In the genomic region with DNA sequence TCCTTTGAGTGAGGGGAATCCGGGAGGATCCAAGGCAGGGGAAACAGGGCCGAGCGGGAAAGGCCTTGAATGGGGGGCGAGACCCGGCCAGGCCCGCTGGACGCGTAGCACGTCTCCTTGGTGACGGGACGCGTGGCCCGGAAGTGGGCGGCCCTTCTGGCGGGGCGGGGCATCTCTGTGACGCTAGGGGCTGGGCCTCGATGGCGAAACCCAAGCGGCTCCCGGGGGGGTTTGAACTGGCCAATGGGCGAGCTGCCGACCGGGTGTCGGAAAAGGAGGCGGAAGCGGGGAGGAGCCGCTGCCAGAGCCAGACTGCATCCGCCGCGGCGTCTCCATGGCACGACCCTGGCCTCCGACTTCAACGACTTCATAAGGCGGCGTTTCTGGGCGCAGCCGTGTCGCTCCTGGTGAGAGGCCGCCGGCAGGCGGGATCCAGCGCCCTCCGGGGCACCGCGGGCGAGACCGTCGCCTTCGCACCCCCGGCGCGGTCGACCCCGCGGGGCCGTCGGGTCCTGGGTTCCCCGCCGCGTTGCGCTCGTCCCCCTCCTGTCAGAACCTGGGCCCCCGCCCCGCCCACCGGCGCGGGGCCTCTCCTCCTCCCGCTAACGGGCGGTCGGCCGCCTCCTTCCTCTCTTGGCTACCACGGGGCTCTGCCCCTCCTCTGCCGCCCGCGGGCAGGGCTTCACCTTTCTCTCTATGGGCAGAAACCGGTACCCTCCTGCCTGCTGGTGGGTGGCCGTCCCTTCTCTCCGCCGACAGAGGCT, we compare ENCODE assay signal across 1 cellular context.
A peak's percentile ranks its signal among the peaks of the same experiment; 100 is the strongest.
TF ChIP-seq lines count a peak whose summit lies in the region.

A gene (plus strand): TSS at position 158 of the 764 bp plus-strand sequence. CDS start 86 bp downstream, at position 244.

TF ChIP-seq in HepG2, 621 proteins besides CTCF, POLR2A, EP300 and RAD21 (continued from another document and continues in another):
- TF ChIP-seq, protein P1, sequence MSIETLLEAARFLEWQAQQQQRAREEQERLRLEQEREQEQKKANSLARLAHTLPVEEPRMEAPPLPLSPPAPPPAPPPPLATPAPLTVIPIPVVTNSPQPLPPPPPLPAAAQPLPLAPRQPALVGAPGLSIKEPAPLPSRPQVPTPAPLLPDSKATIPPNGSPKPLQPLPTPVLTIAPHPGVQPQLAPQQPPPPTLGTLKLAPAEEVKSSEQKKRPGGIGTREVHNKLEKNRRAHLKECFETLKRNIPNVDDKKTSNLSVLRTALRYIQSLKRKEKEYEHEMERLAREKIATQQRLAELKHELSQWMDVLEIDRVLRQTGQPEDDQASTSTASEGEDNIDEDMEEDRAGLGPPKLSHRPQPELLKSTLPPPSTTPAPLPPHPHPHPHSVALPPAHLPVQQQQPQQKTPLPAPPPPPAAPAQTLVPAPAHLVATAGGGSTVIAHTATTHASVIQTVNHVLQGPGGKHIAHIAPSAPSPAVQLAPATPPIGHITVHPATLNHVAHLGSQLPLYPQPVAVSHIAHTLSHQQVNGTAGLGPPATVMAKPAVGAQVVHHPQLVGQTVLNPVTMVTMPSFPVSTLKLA (IDR thresholded peaks at IDR 0.05) = peak; percentile 91
- no peak for TF ChIP-seq ZNF567 (CRISPR knock-in tag; IDR thresholded peaks at IDR 0.05; ENCODE audit: borderline replicate concordance)
- peak; percentile 98 for TF ChIP-seq SP4 (CRISPR knock-in tag; IDR thresholded peaks at IDR 0.05)
- peak; percentile 32; the same call in 1 of the 2 replicates for TF ChIP-seq YEATS4 (CRISPR knock-in tag; IDR thresholded peaks at IDR 0.05; ENCODE audit: borderline replicate concordance)
- TF ChIP-seq, protein P2, sequence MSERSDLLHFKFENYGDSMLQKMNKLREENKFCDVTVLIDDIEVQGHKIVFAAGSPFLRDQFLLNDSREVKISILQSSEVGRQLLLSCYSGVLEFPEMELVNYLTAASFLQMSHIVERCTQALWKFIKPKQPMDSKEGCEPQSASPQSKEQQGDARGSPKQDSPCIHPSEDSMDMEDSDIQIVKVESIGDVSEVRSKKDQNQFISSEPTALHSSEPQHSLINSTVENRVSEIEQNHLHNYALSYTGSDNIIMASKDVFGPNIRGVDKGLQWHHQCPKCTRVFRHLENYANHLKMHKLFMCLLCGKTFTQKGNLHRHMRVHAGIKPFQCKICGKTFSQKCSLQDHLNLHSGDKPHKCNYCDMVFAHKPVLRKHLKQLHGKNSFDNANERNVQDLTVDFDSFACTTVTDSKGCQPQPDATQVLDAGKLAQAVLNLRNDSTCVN (CRISPR knock-in tag; IDR thresholded peaks at IDR 0.05; ENCODE audit: borderline replicate concordance) = 0 out of 2 replicates have a peak, but pooled peaks have one; percentile 30
- TF ChIP-seq, protein P3, sequence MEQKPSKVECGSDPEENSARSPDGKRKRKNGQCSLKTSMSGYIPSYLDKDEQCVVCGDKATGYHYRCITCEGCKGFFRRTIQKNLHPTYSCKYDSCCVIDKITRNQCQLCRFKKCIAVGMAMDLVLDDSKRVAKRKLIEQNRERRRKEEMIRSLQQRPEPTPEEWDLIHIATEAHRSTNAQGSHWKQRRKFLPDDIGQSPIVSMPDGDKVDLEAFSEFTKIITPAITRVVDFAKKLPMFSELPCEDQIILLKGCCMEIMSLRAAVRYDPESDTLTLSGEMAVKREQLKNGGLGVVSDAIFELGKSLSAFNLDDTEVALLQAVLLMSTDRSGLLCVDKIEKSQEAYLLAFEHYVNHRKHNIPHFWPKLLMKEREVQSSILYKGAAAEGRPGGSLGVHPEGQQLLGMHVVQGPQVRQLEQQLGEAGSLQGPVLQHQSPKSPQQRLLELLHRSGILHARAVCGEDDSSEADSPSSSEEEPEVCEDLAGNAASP (CRISPR knock-in tag; IDR thresholded peaks at IDR 0.05; ENCODE audit: borderline replicate concordance) = no peak
- TF ChIP-seq ZNF75D (CRISPR knock-in tag; IDR thresholded peaks at IDR 0.05; ENCODE audit: borderline replicate concordance) = no peak; the same call in 1 of the 2 replicates
- TF ChIP-seq ZNF672 (CRISPR knock-in tag; IDR thresholded peaks at IDR 0.05) = no peak
- TF ChIP-seq, protein P4, sequence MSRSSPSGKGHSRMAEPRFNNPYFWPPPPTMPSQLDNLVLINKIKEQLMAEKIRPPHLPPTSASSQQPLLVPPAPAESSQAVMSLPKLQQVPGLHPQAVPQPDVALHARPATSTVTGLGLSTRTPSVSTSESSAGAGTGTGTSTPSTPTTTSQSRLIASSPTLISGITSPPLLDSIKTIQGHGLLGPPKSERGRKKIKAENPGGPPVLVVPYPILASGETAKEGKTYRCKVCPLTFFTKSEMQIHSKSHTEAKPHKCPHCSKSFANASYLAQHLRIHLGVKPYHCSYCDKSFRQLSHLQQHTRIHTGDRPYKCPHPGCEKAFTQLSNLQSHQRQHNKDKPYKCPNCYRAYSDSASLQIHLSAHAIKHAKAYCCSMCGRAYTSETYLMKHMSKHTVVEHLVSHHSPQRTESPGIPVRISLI (CRISPR knock-in tag; IDR thresholded peaks at IDR 0.05; ENCODE audit: borderline replicate concordance) = no peak; the same call in 1 of the 2 replicates
- no peak for TF ChIP-seq ZNF354B (CRISPR knock-in tag; IDR thresholded peaks at IDR 0.05)
- TF ChIP-seq GATAD2A (CRISPR knock-in tag; IDR thresholded peaks at IDR 0.05) = peak; percentile 34; the same call in 1 of the 2 replicates
- TF ChIP-seq, protein P5, sequence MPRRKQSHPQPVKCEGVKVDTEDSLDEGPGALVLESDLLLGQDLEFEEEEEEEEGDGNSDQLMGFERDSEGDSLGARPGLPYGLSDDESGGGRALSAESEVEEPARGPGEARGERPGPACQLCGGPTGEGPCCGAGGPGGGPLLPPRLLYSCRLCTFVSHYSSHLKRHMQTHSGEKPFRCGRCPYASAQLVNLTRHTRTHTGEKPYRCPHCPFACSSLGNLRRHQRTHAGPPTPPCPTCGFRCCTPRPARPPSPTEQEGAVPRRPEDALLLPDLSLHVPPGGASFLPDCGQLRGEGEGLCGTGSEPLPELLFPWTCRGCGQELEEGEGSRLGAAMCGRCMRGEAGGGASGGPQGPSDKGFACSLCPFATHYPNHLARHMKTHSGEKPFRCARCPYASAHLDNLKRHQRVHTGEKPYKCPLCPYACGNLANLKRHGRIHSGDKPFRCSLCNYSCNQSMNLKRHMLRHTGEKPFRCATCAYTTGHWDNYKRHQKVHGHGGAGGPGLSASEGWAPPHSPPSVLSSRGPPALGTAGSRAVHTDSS (CRISPR knock-in tag; conservative IDR thresholded peaks at IDR 0.05) = no peak
- peak; percentile 39 for TF ChIP-seq XRCC5 (optimal IDR thresholded peaks at IDR 0.05; ENCODE audit: low read length)
- TF ChIP-seq THAP11 (CRISPR knock-in tag; IDR thresholded peaks at IDR 0.05) = peak; percentile 69
- TF ChIP-seq, protein P6, sequence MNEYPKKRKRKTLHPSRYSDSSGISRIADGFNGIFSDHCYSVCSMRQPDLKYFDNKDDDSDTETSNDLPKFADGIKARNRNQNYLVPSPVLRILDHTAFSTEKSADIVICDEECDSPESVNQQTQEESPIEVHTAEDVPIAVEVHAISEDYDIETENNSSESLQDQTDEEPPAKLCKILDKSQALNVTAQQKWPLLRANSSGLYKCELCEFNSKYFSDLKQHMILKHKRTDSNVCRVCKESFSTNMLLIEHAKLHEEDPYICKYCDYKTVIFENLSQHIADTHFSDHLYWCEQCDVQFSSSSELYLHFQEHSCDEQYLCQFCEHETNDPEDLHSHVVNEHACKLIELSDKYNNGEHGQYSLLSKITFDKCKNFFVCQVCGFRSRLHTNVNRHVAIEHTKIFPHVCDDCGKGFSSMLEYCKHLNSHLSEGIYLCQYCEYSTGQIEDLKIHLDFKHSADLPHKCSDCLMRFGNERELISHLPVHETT (CRISPR knock-in tag; conservative IDR thresholded peaks at IDR 0.05) = peak; percentile 55; the same call in 1 of the 2 replicates
- TF ChIP-seq, protein P7, sequence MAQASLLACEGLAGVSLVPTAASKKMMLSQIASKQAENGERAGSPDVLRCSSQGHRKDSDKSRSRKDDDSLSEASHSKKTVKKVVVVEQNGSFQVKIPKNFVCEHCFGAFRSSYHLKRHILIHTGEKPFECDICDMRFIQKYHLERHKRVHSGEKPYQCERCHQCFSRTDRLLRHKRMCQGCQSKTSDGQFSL (CRISPR knock-in tag; IDR thresholded peaks at IDR 0.05) = 0 out of 2 replicates have a peak, but pooled peaks have one; percentile 51
- 0 out of 2 replicates have a peak, but pooled peaks have one; percentile 18 for TF ChIP-seq ZNF34 (CRISPR knock-in tag; IDR thresholded peaks at IDR 0.05; ENCODE audit: borderline replicate concordance)
- TF ChIP-seq KLF12 (CRISPR knock-in tag; IDR thresholded peaks at IDR 0.05; ENCODE audit: borderline replicate concordance) = 0 out of 2 replicates have a peak, but pooled peaks have one; percentile 40
- no peak for TF ChIP-seq HNF4A (CRISPR knock-in tag; IDR thresholded peaks at IDR 0.05)
- no peak for TF ChIP-seq NR2F6 (IDR thresholded peaks at IDR 0.05)
- peak; percentile 35; the same call in 1 of the 2 replicates for TF ChIP-seq NR2F6 (CRISPR knock-in tag; IDR thresholded peaks at IDR 0.05)
- no peak for TF ChIP-seq PLRG1 (conservative IDR thresholded peaks at IDR 0.05)
- TF ChIP-seq YEATS2 (CRISPR knock-in tag; IDR thresholded peaks at IDR 0.05; ENCODE audit: borderline replicate concordance) = no peak
- peak; percentile 90; the same call in 1 of the 2 replicates for TF ChIP-seq ZBTB8A (CRISPR knock-in tag; IDR thresholded peaks at IDR 0.05; ENCODE audit: borderline replicate concordance, low read depth)
- peak; percentile 71 for TF ChIP-seq CREM (IDR thresholded peaks at IDR 0.05)
- TF ChIP-seq CREM (CRISPR knock-in tag; IDR thresholded peaks at IDR 0.05) = no peak
- peak; percentile 48; the same call in 1 of the 2 replicates for TF ChIP-seq ARNTL (CRISPR knock-in tag; IDR thresholded peaks at IDR 0.05)
- no peak for TF ChIP-seq ZNF577 (CRISPR knock-in tag; IDR thresholded peaks at IDR 0.05; ENCODE audit: borderline replicate concordance, low read depth)
- no peak for TF ChIP-seq KLF13 (CRISPR knock-in tag; IDR thresholded peaks at IDR 0.05)
- TF ChIP-seq, protein P8, sequence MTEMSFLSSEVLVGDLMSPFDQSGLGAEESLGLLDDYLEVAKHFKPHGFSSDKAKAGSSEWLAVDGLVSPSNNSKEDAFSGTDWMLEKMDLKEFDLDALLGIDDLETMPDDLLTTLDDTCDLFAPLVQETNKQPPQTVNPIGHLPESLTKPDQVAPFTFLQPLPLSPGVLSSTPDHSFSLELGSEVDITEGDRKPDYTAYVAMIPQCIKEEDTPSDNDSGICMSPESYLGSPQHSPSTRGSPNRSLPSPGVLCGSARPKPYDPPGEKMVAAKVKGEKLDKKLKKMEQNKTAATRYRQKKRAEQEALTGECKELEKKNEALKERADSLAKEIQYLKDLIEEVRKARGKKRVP (CRISPR knock-in tag; IDR thresholded peaks at IDR 0.05) = no peak
- TF ChIP-seq, protein P9, sequence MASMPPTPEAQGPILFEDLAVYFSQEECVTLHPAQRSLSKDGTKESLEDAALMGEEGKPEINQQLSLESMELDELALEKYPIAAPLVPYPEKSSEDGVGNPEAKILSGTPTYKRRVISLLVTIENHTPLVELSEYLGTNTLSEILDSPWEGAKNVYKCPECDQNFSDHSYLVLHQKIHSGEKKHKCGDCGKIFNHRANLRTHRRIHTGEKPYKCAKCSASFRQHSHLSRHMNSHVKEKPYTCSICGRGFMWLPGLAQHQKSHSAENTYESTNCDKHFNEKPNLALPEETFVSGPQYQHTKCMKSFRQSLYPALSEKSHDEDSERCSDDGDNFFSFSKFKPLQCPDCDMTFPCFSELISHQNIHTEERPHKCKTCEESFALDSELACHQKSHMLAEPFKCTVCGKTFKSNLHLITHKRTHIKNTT (CRISPR knock-in tag; IDR thresholded peaks at IDR 0.05) = no peak
- TF ChIP-seq ZNF780A (CRISPR knock-in tag; IDR thresholded peaks at IDR 0.05) = no peak
- peak; percentile 97 for TF ChIP-seq SIN3A (IDR thresholded peaks at IDR 0.05; ENCODE audit: borderline replicate concordance, low read depth, low read length)
- TF ChIP-seq, protein P10, sequence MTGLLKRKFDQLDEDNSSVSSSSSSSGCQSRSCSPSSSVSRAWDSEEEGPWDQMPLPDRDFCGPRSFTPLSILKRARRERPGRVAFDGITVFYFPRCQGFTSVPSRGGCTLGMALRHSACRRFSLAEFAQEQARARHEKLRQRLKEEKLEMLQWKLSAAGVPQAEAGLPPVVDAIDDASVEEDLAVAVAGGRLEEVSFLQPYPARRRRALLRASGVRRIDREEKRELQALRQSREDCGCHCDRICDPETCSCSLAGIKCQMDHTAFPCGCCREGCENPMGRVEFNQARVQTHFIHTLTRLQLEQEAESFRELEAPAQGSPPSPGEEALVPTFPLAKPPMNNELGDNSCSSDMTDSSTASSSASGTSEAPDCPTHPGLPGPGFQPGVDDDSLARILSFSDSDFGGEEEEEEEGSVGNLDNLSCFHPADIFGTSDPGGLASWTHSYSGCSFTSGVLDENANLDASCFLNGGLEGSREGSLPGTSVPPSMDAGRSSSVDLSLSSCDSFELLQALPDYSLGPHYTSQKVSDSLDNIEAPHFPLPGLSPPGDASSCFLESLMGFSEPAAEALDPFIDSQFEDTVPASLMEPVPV (CRISPR knock-in tag; IDR thresholded peaks at IDR 0.05) = 0 out of 2 replicates have a peak, but pooled peaks have one; percentile 4
- TF ChIP-seq HOXA5 (CRISPR knock-in tag; IDR thresholded peaks at IDR 0.05) = peak; percentile 46; the same call in 1 of the 2 replicates
- peak; percentile 96 for TF ChIP-seq ELF1 (CRISPR knock-in tag; IDR thresholded peaks at IDR 0.05)
- peak; percentile 78; the same call in 1 of the 2 replicates for TF ChIP-seq ELF4 (CRISPR knock-in tag; IDR thresholded peaks at IDR 0.05; ENCODE audit: borderline replicate concordance)
- 0 out of 2 replicates have a peak, but pooled peaks have one; percentile 19 for TF ChIP-seq KMT2B (CRISPR knock-in tag; IDR thresholded peaks at IDR 0.05)
- TF ChIP-seq, protein P11, sequence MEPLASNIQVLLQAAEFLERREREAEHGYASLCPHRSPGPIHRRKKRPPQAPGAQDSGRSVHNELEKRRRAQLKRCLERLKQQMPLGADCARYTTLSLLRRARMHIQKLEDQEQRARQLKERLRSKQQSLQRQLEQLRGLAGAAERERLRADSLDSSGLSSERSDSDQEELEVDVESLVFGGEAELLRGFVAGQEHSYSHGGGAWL (CRISPR knock-in tag; IDR thresholded peaks at IDR 0.05) = no peak
- TF ChIP-seq, protein P12, sequence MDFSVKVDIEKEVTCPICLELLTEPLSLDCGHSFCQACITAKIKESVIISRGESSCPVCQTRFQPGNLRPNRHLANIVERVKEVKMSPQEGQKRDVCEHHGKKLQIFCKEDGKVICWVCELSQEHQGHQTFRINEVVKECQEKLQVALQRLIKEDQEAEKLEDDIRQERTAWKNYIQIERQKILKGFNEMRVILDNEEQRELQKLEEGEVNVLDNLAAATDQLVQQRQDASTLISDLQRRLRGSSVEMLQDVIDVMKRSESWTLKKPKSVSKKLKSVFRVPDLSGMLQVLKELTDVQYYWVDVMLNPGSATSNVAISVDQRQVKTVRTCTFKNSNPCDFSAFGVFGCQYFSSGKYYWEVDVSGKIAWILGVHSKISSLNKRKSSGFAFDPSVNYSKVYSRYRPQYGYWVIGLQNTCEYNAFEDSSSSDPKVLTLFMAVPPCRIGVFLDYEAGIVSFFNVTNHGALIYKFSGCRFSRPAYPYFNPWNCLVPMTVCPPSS (IDR thresholded peaks at IDR 0.05) = no peak
- TF ChIP-seq ZNF235 (CRISPR knock-in tag; IDR thresholded peaks at IDR 0.05; ENCODE audit: borderline replicate concordance) = 0 out of 2 replicates have a peak, but pooled peaks have one; percentile 36
- TF ChIP-seq RCOR2 (CRISPR knock-in tag; IDR thresholded peaks at IDR 0.05) = no peak
- no peak for TF ChIP-seq ZNF709 (CRISPR knock-in tag; IDR thresholded peaks at IDR 0.05)
- peak; percentile 71 for TF ChIP-seq SALL1 (CRISPR knock-in tag; IDR thresholded peaks at IDR 0.05)
- peak; percentile 52; the same call in 1 of the 2 replicates for TF ChIP-seq ZMYM4 (CRISPR knock-in tag; IDR thresholded peaks at IDR 0.05)
- 0 out of 2 replicates have a peak, but pooled peaks have one; percentile 34 for TF ChIP-seq IRF2 (CRISPR knock-in tag; IDR thresholded peaks at IDR 0.05)
- TF ChIP-seq PHF5A (CRISPR knock-in tag; IDR thresholded peaks at IDR 0.05; ENCODE audit: low read depth, unreplicated experiment) = peak; percentile 50
